1 cellular context compared by ENCODE assay signal in genomic region chr18:50401888-50402287, GRCh38.
A peak's percentile ranks its signal among the peaks of the same experiment; 100 is the strongest.
TF ChIP-seq lines count a peak whose summit lies in the region.

No MANE protein-coding gene starts in this region.

TF ChIP-seq in HepG2, 621 proteins besides CTCF, POLR2A, EP300 and RAD21 (continued from another document and continues in another):
- 0 out of 2 replicates have a peak, but pooled peaks have one; percentile 13 for TF ChIP-seq FOXP4 (CRISPR knock-in tag; IDR thresholded peaks at IDR 0.05)
- peak; percentile 42; the same call in 1 of the 2 replicates for TF ChIP-seq GABPB1 (CRISPR knock-in tag; IDR thresholded peaks at IDR 0.05)
- TF ChIP-seq HNRNPLL (IDR thresholded peaks at IDR 0.05; ENCODE audit: low read depth, low read length, poor library complexity, severe bottlenecking): peak; percentile 33
- no peak for TF ChIP-seq GZF1 (CRISPR knock-in tag; IDR thresholded peaks at IDR 0.05)
- TF ChIP-seq UBTF (CRISPR knock-in tag; IDR thresholded peaks at IDR 0.05): no peak
- peak; percentile 22; the same call in 1 of the 2 replicates for TF ChIP-seq RXRB (CRISPR knock-in tag; IDR thresholded peaks at IDR 0.05; ENCODE audit: borderline replicate concordance)
- TF ChIP-seq MXI1 (IDR thresholded peaks at IDR 0.05; ENCODE audit: borderline replicate concordance, low read depth, low read length): no peak
- TF ChIP-seq STAT5B (CRISPR knock-in tag; IDR thresholded peaks at IDR 0.05): no peak
- no peak for TF ChIP-seq ZNF33B (CRISPR knock-in tag; IDR thresholded peaks at IDR 0.05)
- TF ChIP-seq TRIM22 (IDR thresholded peaks at IDR 0.05): no peak
- TF ChIP-seq KDM5A (IDR thresholded peaks at IDR 0.05; ENCODE audit: borderline replicate concordance, low read length): no peak
- TF ChIP-seq TFAP4 (IDR thresholded peaks at IDR 0.05; ENCODE audit: borderline replicate concordance, low read depth): peak; percentile 27; the same call in 1 of the 2 replicates
- 0 out of 2 replicates have a peak, but pooled peaks have one; percentile 38 for TF ChIP-seq ZNF564 (CRISPR knock-in tag; IDR thresholded peaks at IDR 0.05)
- TF ChIP-seq CC2D1A (CRISPR knock-in tag; IDR thresholded peaks at IDR 0.05): no peak
- no peak for TF ChIP-seq ZMAT5 (CRISPR knock-in tag; IDR thresholded peaks at IDR 0.05; ENCODE audit: borderline replicate concordance, low read depth)
- TF ChIP-seq MAX (IDR thresholded peaks at IDR 0.05): peak; percentile 60; the same call in 1 of the 2 replicates
- TF ChIP-seq HDAC6 (IDR thresholded peaks at IDR 0.05; ENCODE audit: low read depth, low read length): no peak
- TF ChIP-seq ZNF639 (CRISPR knock-in tag; conservative IDR thresholded peaks at IDR 0.05): no peak
- no peak for TF ChIP-seq MED13 (CRISPR knock-in tag; IDR thresholded peaks at IDR 0.05)
- TF ChIP-seq SALL1 (CRISPR knock-in tag; IDR thresholded peaks at IDR 0.05): peak; percentile 52; the same call in 1 of the 2 replicates
- no peak for TF ChIP-seq SAFB2 (CRISPR knock-in tag; IDR thresholded peaks at IDR 0.05; ENCODE audit: borderline replicate concordance, low read depth)
- peak; percentile 72 for TF ChIP-seq ZFX (CRISPR knock-in tag; IDR thresholded peaks at IDR 0.05; ENCODE audit: low read depth)
- TF ChIP-seq BRD4 (CRISPR knock-in tag; IDR thresholded peaks at IDR 0.05): no peak
- 0 out of 2 replicates have a peak, but pooled peaks have one; percentile 28 for TF ChIP-seq TFDP2 (CRISPR knock-in tag; IDR thresholded peaks at IDR 0.05)
- TF ChIP-seq ZNF891 (CRISPR knock-in tag; IDR thresholded peaks at IDR 0.05): 0 out of 2 replicates have a peak, but pooled peaks have one; percentile 54
- TF ChIP-seq NFKBIZ (CRISPR knock-in tag; IDR thresholded peaks at IDR 0.05): no peak
- TF ChIP-seq PREB (CRISPR knock-in tag; IDR thresholded peaks at IDR 0.05): no peak
- no peak for TF ChIP-seq KDM3A (CRISPR knock-in tag; IDR thresholded peaks at IDR 0.05; ENCODE audit: low read depth)
- peak; percentile 37 for TF ChIP-seq FOSL2 (CRISPR knock-in tag; IDR thresholded peaks at IDR 0.05)
- no peak for TF ChIP-seq ARNT2 (CRISPR knock-in tag; IDR thresholded peaks at IDR 0.05; ENCODE audit: low read depth)
- TF ChIP-seq ZKSCAN8 (CRISPR knock-in tag; IDR thresholded peaks at IDR 0.05; ENCODE audit: borderline replicate concordance): no peak
- peak; percentile 43 for TF ChIP-seq RBM39 (IDR thresholded peaks at IDR 0.05; ENCODE audit: low read depth, low read length, poor library complexity, severe bottlenecking)
- no peak for TF ChIP-seq HOXA5 (CRISPR knock-in tag; IDR thresholded peaks at IDR 0.05)
- TF ChIP-seq NFRKB (IDR thresholded peaks at IDR 0.05): no peak
- 0 out of 2 replicates have a peak, but pooled peaks have one; percentile 19 for TF ChIP-seq ERF (CRISPR knock-in tag; IDR thresholded peaks at IDR 0.05)
- TF ChIP-seq NRL (CRISPR knock-in tag; IDR thresholded peaks at IDR 0.05; ENCODE audit: borderline replicate concordance): 0 out of 2 replicates have a peak, but pooled peaks have one; percentile 73
- TF ChIP-seq NBN (conservative IDR thresholded peaks at IDR 0.05): no peak
- TF ChIP-seq MEIS2 (CRISPR knock-in tag; IDR thresholded peaks at IDR 0.05): no peak
- TF ChIP-seq YY1 (IDR thresholded peaks at IDR 0.05; ENCODE audit: insufficient read depth, insufficient replicate concordance, low read depth, low read length): no peak
- peak; percentile 54; the same call in 1 of the 2 replicates for TF ChIP-seq HDAC2 (CRISPR knock-in tag; IDR thresholded peaks at IDR 0.05)
- TF ChIP-seq ZNF280D (CRISPR knock-in tag; IDR thresholded peaks at IDR 0.05): 0 out of 2 replicates have a peak, but pooled peaks have one; percentile 25
- peak; percentile 68 for TF ChIP-seq BORCS8-MEF2B (CRISPR knock-in tag; IDR thresholded peaks at IDR 0.05)
- no peak for TF ChIP-seq CENPT (CRISPR knock-in tag; IDR thresholded peaks at IDR 0.05; ENCODE audit: low read depth)
- no peak; the same call in 1 of the 2 replicates for TF ChIP-seq FOXA3 (CRISPR knock-in tag; IDR thresholded peaks at IDR 0.05)
- TF ChIP-seq ZNF468 (CRISPR knock-in tag; IDR thresholded peaks at IDR 0.05): no peak
- TF ChIP-seq KAT8 (CRISPR knock-in tag; IDR thresholded peaks at IDR 0.05): 0 out of 2 replicates have a peak, but pooled peaks have one; percentile 31
- TF ChIP-seq NFKB2 (CRISPR knock-in tag; IDR thresholded peaks at IDR 0.05; ENCODE audit: borderline replicate concordance): peak; percentile 68; the same call in 1 of the 2 replicates
- TF ChIP-seq ZNF788 (CRISPR knock-in tag; IDR thresholded peaks at IDR 0.05; ENCODE audit: borderline replicate concordance): peak; percentile 62; the same call in 1 of the 2 replicates
- TF ChIP-seq ZNF414 (CRISPR knock-in tag; IDR thresholded peaks at IDR 0.05): no peak
- no peak for TF ChIP-seq ARHGAP35 (CRISPR knock-in tag; IDR thresholded peaks at IDR 0.05; ENCODE audit: borderline replicate concordance)
- TF ChIP-seq REPIN1 (CRISPR knock-in tag; IDR thresholded peaks at IDR 0.05; ENCODE audit: borderline replicate concordance, low read depth): 0 out of 2 replicates have a peak, but pooled peaks have one; percentile 45
- no peak for TF ChIP-seq ZNF101 (CRISPR knock-in tag; IDR thresholded peaks at IDR 0.05; ENCODE audit: borderline replicate concordance, low read depth)
- TF ChIP-seq MXD4 (CRISPR knock-in tag; IDR thresholded peaks at IDR 0.05): no peak
- no peak for TF ChIP-seq JDP2 (CRISPR knock-in tag; IDR thresholded peaks at IDR 0.05; ENCODE audit: borderline replicate concordance)
